ENCODE assay signal across 11 cellular contexts in the genomic region with DNA sequence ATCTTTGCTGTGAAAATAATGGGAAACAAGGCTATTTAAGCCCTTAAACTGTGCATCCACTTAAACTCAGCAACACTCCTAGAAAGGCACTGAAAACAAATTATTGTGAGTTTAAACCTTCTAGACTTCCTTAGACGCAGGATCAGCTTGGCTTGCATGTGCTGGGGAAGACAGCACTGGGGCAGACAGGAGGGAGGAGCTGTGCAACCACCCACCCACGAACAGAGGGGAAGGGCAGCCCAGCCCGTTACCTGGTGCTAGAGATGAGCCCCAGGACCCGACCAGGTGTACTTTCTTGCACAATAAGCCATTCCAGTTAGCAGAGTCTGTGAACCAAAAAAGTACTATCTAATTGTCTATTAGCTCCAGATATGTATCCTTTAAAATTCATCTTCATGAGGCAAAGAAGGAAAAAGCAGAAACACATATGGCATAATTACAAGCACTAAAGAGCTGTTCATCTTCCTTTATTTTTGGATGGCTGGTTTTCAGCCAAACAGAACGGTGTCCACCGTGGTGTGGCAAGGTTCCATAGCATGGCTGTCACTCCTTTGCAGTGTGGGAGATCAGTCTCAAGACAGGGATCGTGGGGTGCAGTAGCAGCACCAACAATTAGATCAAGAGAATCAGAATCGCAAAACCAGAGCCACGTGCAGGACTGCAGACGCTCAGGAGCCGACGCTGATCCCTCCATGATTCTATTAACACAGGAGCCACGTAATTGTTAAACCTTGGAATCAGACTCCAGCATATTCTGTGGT.
DNase-seq lines count a peak whose midpoint lies in the region; ATAC-seq and TF ChIP-seq lines count a peak whose summit lies in the region.
"Had no signal": no experiment of that assay in that cellular context is flagged by ENCODE, and none has a peak within 500 bp of the region (broad histone marks: within the 10 kb centered on the region; RNA-seq: fewer than 3 reads in every experiment).

No MANE protein-coding gene starts in this region.

- H3K4me1 ChIP-seq in CD4-positive, alpha-beta memory T cell (ENCODE audit: insufficient read depth, low read length): peaks cover 100% of the 10 kb centered on the region
- H3K4me1 ChIP-seq in Peyer's patch (peaks cover 0 to 16% (median 3%) of the 10 kb centered on the region in 4 donors), PC-3 (ENCODE audit: insufficient read depth, low read length) (no peaks in the 10 kb centered on the region)

- H3K36me3 ChIP-seq in CD4-positive, alpha-beta memory T cell (ENCODE audit: insufficient read depth, low read length): peaks cover 35% of the 10 kb centered on the region
- H3K36me3 ChIP-seq in Peyer's patch: no peaks in the 10 kb centered on the region
- no peaks in the 10 kb centered on the region for H3K36me3 ChIP-seq in PC-3 (ENCODE audit: low read depth, low read length)
- H3K36me3 ChIP-seq: SJSA1 had no signal

- H2AFZ ChIP-seq in PC-3 (ENCODE audit: low read length): no peak overlapping the region

- no peak overlapping the region for H3K9ac ChIP-seq in PC-3 (ENCODE audit: low read length)

- POLR2A ChIA-PET in CD4-positive, alpha-beta memory T cell (lab: Charles Lee; ENCODE audit: partially characterized antibody): interaction anchor here (0.9 to 5.4 kb wide), 28 partner anchors 9 to 130 kb away, joined by 3 to 65 read pairs (median 6); no protein-coding TSS in a partner anchor
- POLR2A ChIA-PET in PC-3 (lab: Charles Lee; ENCODE audit: unreplicated experiment): no interaction called here

- peaks cover 21 to 59% of the 10 kb centered on the region in 2 donors for H3K36me3 Mint-ChIP-seq in CD4-positive, alpha-beta memory T cell
- H3K36me3 Mint-ChIP-seq in endothelial cell (ENCODE audit: low read depth, unreplicated experiment): peaks cover 3% of the 10 kb centered on the region

- intact Hi-C loops in CD4-positive, alpha-beta memory T cell (cut with micrococcal nuclease): loop anchor here (1.0 to 5.0 kb wide), 3 partner anchors 9 to 101 kb away; partner anchors contain the start of gene SECISBP2
- intact Hi-C loops in PC-3 (cut with micrococcal nuclease): no loop called here

- H3K9me3 Mint-ChIP-seq in CD4-positive, alpha-beta memory T cell: peaks cover 0 to 5% (median 0%) of the 10 kb centered on the region in 8 donors
- H3K9me3 Mint-ChIP-seq in endothelial cell (ENCODE audit: unreplicated experiment): no peaks in the 10 kb centered on the region

- no peaks in the 10 kb centered on the region for H3K27me3 Mint-ChIP-seq in CD4-positive, alpha-beta memory T cell
- no peaks in the 10 kb centered on the region for H3K27me3 Mint-ChIP-seq in endothelial cell (ENCODE audit: unreplicated experiment)

- BruUV-seq in PC-3 (replicated peaks; lab: Mats Ljungman, UMichigan): no TSS peak

- TF ChIP-seq CTCF in Peyer's patch (IDR thresholded peaks at IDR 0.05) (no peak), endothelial cell (IDR thresholded peaks at IDR 0.05; ENCODE audit: unreplicated experiment) (no peak), PC-3 (conservative IDR thresholded peaks at IDR 0.05; ENCODE audit: low read depth, low read length) (no peak)

- no peaks in the 10 kb centered on the region for H3F3A ChIP-seq in PC-3 (ENCODE audit: low read length, unreplicated experiment)

- H3K27ac Mint-ChIP-seq in CD4-positive, alpha-beta memory T cell: peak overlapping the region; percentile 83 to 97 (median 97)
- no peak overlapping the region for H3K27ac Mint-ChIP-seq in endothelial cell (ENCODE audit: unreplicated experiment)

- peak overlapping the region; percentile 73 for H3K27ac ChIP-seq in CD4-positive, alpha-beta memory T cell (ENCODE audit: low read depth, low read length)
- H3K27ac ChIP-seq in Peyer's patch (peak overlapping the region; percentile 10 to 73 (median 44)), PC-3 (ENCODE audit: low read length) (no peak overlapping the region)
- H3K27ac ChIP-seq: SJSA1 had no signal

- no peak overlapping the region for H3K4me2 ChIP-seq in PC-3 (ENCODE audit: low read length)

- H4K20me1 ChIP-seq in PC-3 (ENCODE audit: low read length): no peaks in the 10 kb centered on the region

- peak in 1 of 5 donors; percentile 52 for DNase-seq in CD4-positive, alpha-beta memory T cell
- DNase-seq in Peyer's patch (peak in 2 of 3 donors; percentile 50 to 62), inferior parietal cortex (ENCODE audit: extremely low spot score) (peak; percentile 43), endothelial cell (ENCODE audit: low spot score) (no peak), NCI-H2107 treated with DMSO at 0.1 percent for 48 hours (lab: John Stamatoyannopoulos, UW; ENCODE audit: unreplicated experiment) (no peak), NCI-H526 (lab: John Stamatoyannopoulos, UW) (no peak), PC-3 (no peak)
- DNase-seq: DMS 273 treated with DMSO at 0.1 percent for 48 hours, H7 had no signal

- TF ChIP-seq POLR2A in Peyer's patch (IDR thresholded peaks at IDR 0.05): no peak

- peak overlapping the region; percentile 48 to 53 for H3K4me3 ChIP-seq in CD4-positive, alpha-beta memory T cell (ENCODE audit: low read length in 2 of 2)
- H3K4me3 ChIP-seq in Peyer's patch: peak overlapping the region in 1 of 4 donors; percentile 11
- no peak overlapping the region for H3K4me3 ChIP-seq in PC-3 (ENCODE audit: low read length)
- H3K4me3 ChIP-seq: SJSA1 had no signal

- CTCF ChIA-PET in CD4-positive, alpha-beta memory T cell (lab: Charles Lee; ENCODE audit: partially characterized antibody): interaction anchor here (0.7 to 3.4 kb wide), 18 partner anchors 8 to 176 kb away, joined by 3 to 34 read pairs (median 4); no protein-coding TSS in a partner anchor
- CTCF ChIA-PET in PC-3 (lab: Charles Lee): no interaction called here

- peaks cover 67 to 99% (median 81%) of the 10 kb centered on the region in 4 donors for H3K4me1 Mint-ChIP-seq in CD4-positive, alpha-beta memory T cell
- no peaks in the 10 kb centered on the region for H3K4me1 Mint-ChIP-seq in endothelial cell (ENCODE audit: unreplicated experiment)

- no peaks in the 10 kb centered on the region for H3K27me3 ChIP-seq in CD4-positive, alpha-beta memory T cell (ENCODE audit: insufficient read depth, low read length)
- H3K27me3 ChIP-seq in Peyer's patch (no peaks in the 10 kb centered on the region), PC-3 (ENCODE audit: low read length) (no peaks in the 10 kb centered on the region)
- H3K27me3 ChIP-seq: SJSA1 had no signal

- H3K9me3 ChIP-seq in CD4-positive, alpha-beta memory T cell (ENCODE audit: control insufficient read depth in 1 of 2, low read length in 2 of 2): no peaks in the 10 kb centered on the region
- H3K9me3 ChIP-seq in Peyer's patch (no peaks in the 10 kb centered on the region), PC-3 (ENCODE audit: low read length) (no peaks in the 10 kb centered on the region)
- H3K9me3 ChIP-seq: SJSA1 had no signal

- no peaks in the 10 kb centered on the region for H3K9me2 ChIP-seq in PC-3 (replicated peaks; ENCODE audit: low read length)

- H3K4me3 Mint-ChIP-seq in CD4-positive, alpha-beta memory T cell: peak overlapping the region; percentile 81 to 94 (median 84)
- H3K4me3 Mint-ChIP-seq in endothelial cell (ENCODE audit: unreplicated experiment): no peak overlapping the region

- ATAC-seq in GM19452 (IDR thresholded peaks at IDR 0.05; ENCODE audit: unreplicated experiment) (peak; percentile 4), PC-3 (no peak)

- no peaks in the 10 kb centered on the region for H3K79me2 ChIP-seq in PC-3 (ENCODE audit: low read length)

Comparison
In these comparisons a context has a peak if more than half of its experiments do, and no peak if none do; other contexts are left out.
1. DNase-seq: peak in Peyer's patch (2 of 3) and inferior parietal cortex (single experiment); none in endothelial cell (single experiment), NCI-H2107 treated with DMSO at 0.1 percent for 48 hours (single experiment), NCI-H526 (0 of 2) and PC-3 (single experiment).